ENCODE assay signal across 16 cellular contexts in the genomic region with DNA sequence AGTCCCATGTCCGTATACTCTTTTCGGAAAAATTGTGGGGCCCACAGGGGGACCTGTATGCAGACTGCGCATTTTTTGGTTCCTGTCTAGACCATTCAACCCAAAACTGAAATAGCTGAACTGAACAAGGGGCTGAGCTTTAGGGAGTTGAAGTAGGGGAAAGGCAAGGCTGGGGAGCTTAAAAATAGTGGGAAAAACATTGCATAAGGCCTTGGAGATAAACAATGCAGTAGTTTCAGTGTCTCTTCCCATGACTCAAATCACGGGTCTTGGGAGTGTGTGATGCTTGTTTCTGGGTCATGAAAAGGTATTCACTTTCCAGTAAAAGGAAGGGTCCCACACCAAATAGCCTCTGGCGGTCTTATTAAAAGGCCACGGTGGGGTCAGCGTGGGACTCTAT.
"Had no signal": no experiment of that assay in that cellular context is flagged by ENCODE, and none has a peak within 500 bp of the region (broad histone marks: within the 10 kb centered on the region; RNA-seq: fewer than 3 reads in every experiment).

No MANE protein-coding gene starts in this region.

- H3K4me1 ChIP-seq: adrenal gland, pancreas, thyroid gland had no signal

- ATAC-seq: pancreas; stimulated activated memory B cell treated with anti-CD40 and anti-IgM and Interleukin-4, amounts not matched to agents 10 μg/mL and 1 μg/mL and 100 μg/mL, for 72 hours had no signal

- H3K27ac Mint-ChIP-seq: activated CD4-positive, alpha-beta memory T cell treated with anti-CD3 and anti-CD28 coated beads, Interleukin-2, amount 10 ng/mL, durations not matched to agents 7 days and 5 days; activated T-cell treated with anti-CD3 and anti-CD28 coated beads, Interleukin-2, amount 50 U/mL, for 24 hours; mesothelial cell of epicardium; stimulated activated memory B cell treated with anti-CD40 and anti-IgM and Interleukin-4, amounts not matched to agents 10 μg/mL and 1 μg/mL and 100 μg/mL, for 72 hours had no signal

- H3K27me3 Mint-ChIP-seq: activated CD4-positive, alpha-beta memory T cell treated with anti-CD3 and anti-CD28 coated beads, Interleukin-2, amount 10 ng/mL, durations not matched to agents 7 days and 5 days; activated T-cell treated with anti-CD3 and anti-CD28 coated beads, Interleukin-2, amount 50 U/mL, for 24 hours; stimulated activated memory B cell treated with anti-CD40 and anti-IgM and Interleukin-4, amounts not matched to agents 10 μg/mL and 1 μg/mL and 100 μg/mL, for 72 hours had no signal

- DNase-seq: activated CD4-positive, alpha-beta memory T cell treated with anti-CD3 and anti-CD28 coated beads, Interleukin-2, amount 10 ng/mL, durations not matched to agents 7 days and 5 days; activated CD4-positive, alpha-beta T cell treated with anti-CD3 and anti-CD28 coated beads for 1 hour; activated effector memory CD4-positive, alpha-beta T cell treated with Interleukin-2 at 50 U/mL for 16 hours; activated naive CD4-positive, alpha-beta T cell treated with anti-CD3 and anti-CD28 coated beads, Interleukin-2, amount 50 U/mL, for 16 hours; activated T-cell treated with anti-CD3 and anti-CD28 coated beads, Interleukin-2, amount 50 U/mL, for 24 hours; adrenal gland; caudate nucleus; hippocampal formation; pancreas; retina; stimulated activated CD4-positive, alpha-beta T cell treated with anti-CD3 and anti-CD28 coated beads, Interleukin-2, amount 100 ng/mL, for 48 hours; thyroid gland had no signal

- H3K27me3 ChIP-seq: adrenal gland, pancreas, thyroid gland had no signal

- H3K36me3 ChIP-seq: adrenal gland, pancreas, thyroid gland had no signal

- H3K27ac ChIP-seq: adrenal gland, coronary artery, pancreas, thyroid gland, VCaP had no signal

- H3K4me3 ChIP-seq: adrenal gland, coronary artery, pancreas, thyroid gland had no signal

- H3K4me1 Mint-ChIP-seq: activated CD4-positive, alpha-beta memory T cell treated with anti-CD3 and anti-CD28 coated beads, Interleukin-2, amount 10 ng/mL, durations not matched to agents 7 days and 5 days; stimulated activated memory B cell treated with anti-CD40 and anti-IgM and Interleukin-4, amounts not matched to agents 10 μg/mL and 1 μg/mL and 100 μg/mL, for 72 hours had no signal

- H3K4me3 Mint-ChIP-seq: activated CD4-positive, alpha-beta memory T cell treated with anti-CD3 and anti-CD28 coated beads, Interleukin-2, amount 10 ng/mL, durations not matched to agents 7 days and 5 days; activated T-cell treated with anti-CD3 and anti-CD28 coated beads, Interleukin-2, amount 50 U/mL, for 24 hours; mesothelial cell of epicardium; stimulated activated memory B cell treated with anti-CD40 and anti-IgM and Interleukin-4, amounts not matched to agents 10 μg/mL and 1 μg/mL and 100 μg/mL, for 72 hours had no signal

- H3K36me3 Mint-ChIP-seq: mesothelial cell of epicardium; stimulated activated memory B cell treated with anti-CD40 and anti-IgM and Interleukin-4, amounts not matched to agents 10 μg/mL and 1 μg/mL and 100 μg/mL, for 72 hours had no signal

- H3K9me3 ChIP-seq: adrenal gland, pancreas, thyroid gland had no signal

- H3K9me3 Mint-ChIP-seq: activated T-cell treated with anti-CD3 and anti-CD28 coated beads, Interleukin-2, amount 50 U/mL, for 24 hours; mesothelial cell of epicardium had no signal
